In the genomic region with DNA sequence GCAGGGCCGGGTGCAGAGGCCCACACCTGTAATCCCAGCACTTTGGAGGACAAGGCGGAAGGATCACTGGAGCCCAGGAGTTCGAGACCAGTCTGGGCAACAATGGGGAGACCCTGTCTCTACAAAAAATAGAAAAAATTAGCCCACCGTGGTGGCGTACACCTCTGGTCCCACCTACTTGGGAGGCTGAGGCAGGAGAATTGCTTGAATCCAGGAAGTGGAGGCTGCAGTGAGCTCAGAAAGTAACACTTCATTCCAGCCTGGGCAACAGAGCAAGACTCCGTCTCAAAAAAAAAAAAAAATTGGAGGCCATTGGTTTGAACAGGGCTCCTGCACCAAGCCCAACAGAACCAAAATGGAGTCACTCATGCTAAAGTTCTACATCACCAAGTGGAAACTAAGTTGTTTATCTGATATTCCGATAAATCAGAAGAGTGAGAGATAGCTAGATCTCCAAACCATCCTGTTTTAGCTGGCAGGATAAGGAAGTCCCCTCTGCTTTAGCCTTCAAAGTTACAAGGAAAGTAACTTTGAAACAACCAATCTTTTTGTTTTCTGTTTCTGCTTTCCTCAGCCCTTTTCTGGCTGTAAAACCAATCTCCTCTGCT, we compare ENCODE assay signal across 8 cellular contexts. TPM values are rescaled to one million over a fixed set of nuclear protein-coding genes. Genes with fewer than 3 reads are reported as not detected.
DNase-seq lines count a peak whose midpoint lies in the region; TF ChIP-seq lines count a peak whose summit lies in the region.
"Had no signal": no experiment of that assay in that cellular context is flagged by ENCODE, and none has a peak within 500 bp of the region (broad histone marks: within the 10 kb centered on the region; RNA-seq: fewer than 3 reads in every experiment).

No MANE protein-coding gene starts in this region.

- POLR2A ChIA-PET in HEK293 (lab: Yijun Ruan, JAX): interaction anchor here (1.3 to 7.2 kb wide), 3 partner anchors 9 to 13 kb away, joined by 8 to 103 read pairs (median 9); partner anchors contain the start of gene STK40

- no peak overlapping the region for H3K9ac ChIP-seq in fibroblast of lung (ENCODE audit: insufficient read depth, low read length)
- peak overlapping the region; percentile 86 for H3K9ac ChIP-seq in smooth muscle cell (ENCODE audit: low read depth)

- no peak overlapping the region for H2AFZ ChIP-seq in fibroblast of lung (ENCODE audit: low read length)
- H2AFZ ChIP-seq in smooth muscle cell (ENCODE audit: low read depth): no peak overlapping the region

- no peaks in the 10 kb centered on the region for H3K27me3 ChIP-seq in fibroblast of lung (ENCODE audit: control insufficient read depth, insufficient read depth, low read length)
- H3K27me3 ChIP-seq in smooth muscle cell (ENCODE audit: low read depth): no peaks in the 10 kb centered on the region

- CTCF ChIA-PET in HEK293 (lab: Yijun Ruan, JAX): interaction anchor here (0.7 to 1.8 kb wide), 4 partner anchors 21 to 1401 kb away, joined by 3 to 7 read pairs (median 5); no protein-coding TSS in a partner anchor

- H3K36me3 ChIP-seq in HEK293 (ENCODE audit: control insufficient read depth in 2 of 2, insufficient read depth in 1 of 2, low read length in 2 of 2) (peaks cover 0 to 9% of the 10 kb centered on the region in 2 experiments; a peak in 1 of 3 replicates), fibroblast of lung (ENCODE audit: control insufficient read depth, insufficient read depth, low read length) (peaks cover 5% of the 10 kb centered on the region), smooth muscle cell (ENCODE audit: low read depth) (no peaks in the 10 kb centered on the region)

- peaks cover 8% of the 10 kb centered on the region for H3F3A ChIP-seq in smooth muscle cell (ENCODE audit: low read depth)

- H3K4me3 ChIP-seq in HEK293 (ENCODE audit: low read depth, low read length) (no peak overlapping the region), fibroblast of lung (replicated peaks in 1 of 4; ENCODE audit: control extremely low read depth in 1 of 4, insufficient read depth in 1 of 4, low read depth in 3 of 4, low read length in 4 of 4) (peak overlapping the region in 1 of 4 experiments; percentile 81), smooth muscle cell (peak overlapping the region; percentile 77)

- 96% methylated on average over 7 of the region's 7 CpGs for WGBS in smooth muscle cell (ENCODE audit: low lambda C conversion rate)

- H3K4me2 ChIP-seq in fibroblast of lung (ENCODE audit: extremely low read depth, insufficient read depth, low read length): peak overlapping the region; percentile 49
- peak overlapping the region; percentile 87 for H3K4me2 ChIP-seq in smooth muscle cell

- H3K27ac ChIP-seq in HEK293 (ENCODE audit: extremely low read depth, low read depth, low read length): no peak overlapping the region
- peak overlapping the region; percentile 79; the same call in 1 of the 2 replicates for H3K27ac ChIP-seq in VCaP
- peak overlapping the region; percentile 92 for H3K27ac ChIP-seq in fibroblast of lung (ENCODE audit: insufficient read depth, low read length)
- peak overlapping the region; percentile 92 for H3K27ac ChIP-seq in smooth muscle cell (ENCODE audit: low read depth)

- H3K4me1 ChIP-seq in HEK293 (ENCODE audit: control insufficient read depth, insufficient read depth, low read length): no peaks in the 10 kb centered on the region
- H3K4me1 ChIP-seq in fibroblast of lung (ENCODE audit: control insufficient read depth, extremely low read depth, insufficient read depth, low read length): peaks cover 5% of the 10 kb centered on the region
- peaks cover 13% of the 10 kb centered on the region for H3K4me1 ChIP-seq in smooth muscle cell (ENCODE audit: low read depth)

- DNase-seq in fibroblast of lung (ENCODE audit: low read depth in 2 of 2): no peak
- no peak for DNase-seq in smooth muscle cell (lab: John Stamatoyannopoulos, UW; ENCODE audit: unreplicated experiment)
- DNase-seq in NCI-H524 treated with DMSO at 0.1 percent for 48 hours (lab: John Stamatoyannopoulos, UW): no peak
- no peak for DNase-seq in NCI-H774 (lab: John Stamatoyannopoulos, UW)
- no peak for DNase-seq in stimulated activated CD4-positive, alpha-beta T cell treated with anti-CD3 and anti-CD28 coated beads, Interleukin-2, amount 100 ng/mL, for 24 hours
- DNase-seq: cortex of kidney had no signal

- peaks cover 14% of the 10 kb centered on the region for H3K79me2 ChIP-seq in fibroblast of lung (ENCODE audit: control insufficient read depth, insufficient read depth, low read length)
- H3K79me2 ChIP-seq in smooth muscle cell (ENCODE audit: low read depth): peaks cover 49% of the 10 kb centered on the region

- no peaks in the 10 kb centered on the region for H4K20me1 ChIP-seq in fibroblast of lung (ENCODE audit: control insufficient read depth, extremely low read depth, insufficient read depth, low read length)
- no peaks in the 10 kb centered on the region for H4K20me1 ChIP-seq in smooth muscle cell (ENCODE audit: low read depth)

- TF ChIP-seq CTCF in HEK293 (tag by site-specific recombination; IDR thresholded peaks at IDR 0.05): no peak
- no peak for TF ChIP-seq CTCF in VCaP (conservative IDR thresholded peaks at IDR 0.05)
- TF ChIP-seq CTCF in fibroblast of lung (conservative IDR thresholded peaks at IDR 0.05 in 1 of 2, IDR thresholded peaks at IDR 0.05 in 1 of 2; ENCODE audit: low read depth in 1 of 2, low read length in 2 of 2): no peak
- no peak for TF ChIP-seq CTCF in smooth muscle cell (IDR thresholded peaks at IDR 0.05; ENCODE audit: borderline replicate concordance, insufficient read depth, poor library complexity, severe bottlenecking)

- no peaks in the 10 kb centered on the region for H3K9me3 ChIP-seq in HEK293 (ENCODE audit: control insufficient read depth, insufficient read depth, low read depth, low read length)
- H3K9me3 ChIP-seq in fibroblast of lung (ENCODE audit: control insufficient read depth, insufficient read depth, low read depth, low read length): no peaks in the 10 kb centered on the region
- H3K9me3 ChIP-seq in smooth muscle cell (replicated peaks; ENCODE audit: low read depth): no peaks in the 10 kb centered on the region

TF ChIP-seq in HEK293, 187 proteins besides CTCF, POLR2A, EP300 and RAD21:
- TF ChIP-seq ZNF10 (tag by site-specific recombination; IDR thresholded peaks at IDR 0.05): no peak
- TF ChIP-seq ZNF121 (tag by site-specific recombination; IDR thresholded peaks at IDR 0.05): peak; percentile 65; the same call in 1 of the 2 replicates

RNA-seq across cellular contexts. Expression of gene LSM10, which starts 0.8 kb away (rescaled TPM):
- total RNA-seq in fibroblast of lung: 13.9 and 19.2 TPM in 2 replicates
- polyA plus RNA-seq in fibroblast of lung: 33.5 and 49.1 TPM in 2 replicates
- polyA plus RNA-seq in fibroblast of lung (2012): 42.8 and 74.8 TPM in 2 replicates
- polyA minus RNA-seq in fibroblast of lung (ENCODE audit: low replicate concordance): 41.9 and 79.5 TPM in 2 replicates
- 6.9 and 12.2 TPM in 2 replicates for total RNA-seq in smooth muscle cell
- 59.4 and 72.9 TPM in 2 replicates for polyA plus RNA-seq in smooth muscle cell

RNA-seq across cellular contexts. Expression of gene STK40, which starts 12.8 kb away (rescaled TPM):
- 10.5 and 14.2 TPM in 2 replicates for total RNA-seq in fibroblast of lung
- 15.1 and 15.4 TPM in 2 replicates for polyA plus RNA-seq in fibroblast of lung
- polyA plus RNA-seq in fibroblast of lung (2012): 15.0 and 16.4 TPM in 2 replicates
- polyA minus RNA-seq in fibroblast of lung (ENCODE audit: low replicate concordance): 22.0 and 28.6 TPM in 2 replicates
- 7.2 and 8.4 TPM in 2 replicates for total RNA-seq in smooth muscle cell
- polyA plus RNA-seq in smooth muscle cell: 18.8 and 28.3 TPM in 2 replicates

RNA-seq across cellular contexts. Expression of gene OSCP1, which starts 51.8 kb away (rescaled TPM):
- total RNA-seq in fibroblast of lung: 8.7 and 10.7 TPM in 2 replicates
- 6.1 and 6.5 TPM in 2 replicates for polyA plus RNA-seq in fibroblast of lung
- polyA plus RNA-seq in fibroblast of lung (2012): 6.6 and 6.7 TPM in 2 replicates
- 0.48 and 5.3 TPM in 2 replicates for polyA minus RNA-seq in fibroblast of lung (ENCODE audit: low replicate concordance)
- 6.0 and 13.5 TPM in 2 replicates for total RNA-seq in smooth muscle cell
- polyA plus RNA-seq in smooth muscle cell: 10.7 and 11.2 TPM in 2 replicates
